Comparison of ENCODE assay signal across 8 cellular contexts in the genomic region with DNA sequence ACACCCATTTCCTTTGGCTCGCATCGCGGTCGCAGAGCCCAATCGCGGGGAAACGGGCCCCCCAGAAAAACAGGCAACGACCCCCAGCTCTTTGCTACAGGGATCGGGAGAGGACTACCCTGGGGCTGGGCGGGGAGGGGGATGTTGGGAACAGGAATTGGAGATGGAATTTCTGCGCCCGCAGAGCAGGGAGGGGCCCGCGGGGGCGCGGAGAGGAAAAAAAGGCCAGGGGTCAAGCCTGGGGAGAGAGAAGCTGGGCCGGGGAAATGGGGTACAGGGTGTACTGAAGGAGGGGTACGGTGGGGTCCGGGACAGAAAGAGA. TPM values are rescaled to one million over a fixed set of nuclear protein-coding genes. Genes with fewer than 3 reads are reported as not detected.
A peak's percentile ranks its signal among the peaks of the same experiment; 100 is the strongest.
DNase-seq lines count a peak whose midpoint lies in the region; ATAC-seq and TF ChIP-seq lines count a peak whose summit lies in the region.

No MANE protein-coding gene starts in this region.

- H3K79me2 ChIP-seq in neural cell (replicated peaks; ENCODE audit: insufficient read depth, low read length): peaks cover 63% of the 10 kb centered on the region

- peak overlapping the region; percentile 85 for H3K4me3 ChIP-seq in NT2/D1 (ENCODE audit: insufficient read length, low read depth)
- peak overlapping the region; percentile 90 for H3K4me3 ChIP-seq in endodermal cell (ENCODE audit: low read length)
- peak overlapping the region; percentile 70 for H3K4me3 ChIP-seq in neural cell (ENCODE audit: low read length)

- peaks cover 0 to 4% of the 10 kb centered on the region in 2 donors for H3K36me3 Mint-ChIP-seq in CD14-positive monocyte
- no peaks in the 10 kb centered on the region for H3K36me3 Mint-ChIP-seq in endodermal cell (ENCODE audit: low read depth)

- H3K9ac ChIP-seq in NT2/D1 (ENCODE audit: insufficient read length, low read depth): peak overlapping the region; percentile 93
- peak overlapping the region; percentile 60 for H3K9ac ChIP-seq in endodermal cell (ENCODE audit: extremely low read depth, low read length, poor library complexity, severe bottlenecking)
- peak overlapping the region; percentile 84 for H3K9ac ChIP-seq in neural cell (ENCODE audit: low read length)

- no peaks in the 10 kb centered on the region for H3F3A ChIP-seq in neural cell (ENCODE audit: insufficient read depth, low read length, poor library complexity, severe bottlenecking)

- no peak for ATAC-seq in HG02840 (IDR thresholded peaks at IDR 0.05; ENCODE audit: low FRiP score, unreplicated experiment)
- ATAC-seq in GM21381 (IDR thresholded peaks at IDR 0.05; ENCODE audit: unreplicated experiment): no peak
- no peak for ATAC-seq in GM18858 (IDR thresholded peaks at IDR 0.05; ENCODE audit: unreplicated experiment)

- peaks cover 3 to 25% (median 13%) of the 10 kb centered on the region in 7 donors for H3K9me3 Mint-ChIP-seq in CD14-positive monocyte
- H3K9me3 Mint-ChIP-seq in endodermal cell: peaks cover 14% of the 10 kb centered on the region

- H3K27me3 ChIP-seq in NT2/D1 (ENCODE audit: insufficient read depth, insufficient read length) (no peaks in the 10 kb centered on the region), endodermal cell (ENCODE audit: control insufficient read depth, insufficient read depth, low read length, poor library complexity, severe bottlenecking) (peaks cover 11% of the 10 kb centered on the region), neural cell (ENCODE audit: insufficient read depth, low read depth, low read length) (no peaks in the 10 kb centered on the region)

- TF ChIP-seq CTCF in CD14-positive monocyte (IDR thresholded peaks at IDR 0.05) (no peak), endodermal cell (conservative IDR thresholded peaks at IDR 0.05) (no peak), neural cell (IDR thresholded peaks at IDR 0.05; ENCODE audit: poor library complexity, severe bottlenecking) (no peak)

- H3K27ac Mint-ChIP-seq in CD14-positive monocyte (no peak overlapping the region), endodermal cell (peak overlapping the region; percentile 81)

- H3K9me2 ChIP-seq in neural cell (ENCODE audit: insufficient read depth, low read length): no peaks in the 10 kb centered on the region

- H2AFZ ChIP-seq in neural cell (ENCODE audit: low read depth, low read length): peak overlapping the region; percentile 7

- no peak for TF ChIP-seq EP300 in neural cell (conservative IDR thresholded peaks at IDR 0.05; ENCODE audit: poor library complexity, severe bottlenecking)

- intact Hi-C loops in CD14-positive monocyte (cut with micrococcal nuclease): no loop called here

- H4K20me1 ChIP-seq in neural cell (ENCODE audit: insufficient read depth): no peaks in the 10 kb centered on the region

- H3K4me1 ChIP-seq in NT2/D1 (ENCODE audit: insufficient read depth, insufficient read length): no peaks in the 10 kb centered on the region
- H3K4me1 ChIP-seq in endodermal cell (ENCODE audit: control insufficient read depth, insufficient read depth, low read length): no peaks in the 10 kb centered on the region

- no peaks in the 10 kb centered on the region for H3K9me3 ChIP-seq in NT2/D1 (ENCODE audit: insufficient read depth, low read length)
- H3K9me3 ChIP-seq in endodermal cell (ENCODE audit: control insufficient read depth, low read length): peaks cover 5% of the 10 kb centered on the region
- H3K9me3 ChIP-seq in neural cell (ENCODE audit: low read length): no peaks in the 10 kb centered on the region

- 0 to 2% methylated on average over 2 to 19 of the region's 19 CpGs for WGBS in endodermal cell (ENCODE audit: insufficient coverage in 1 of 2, insufficient read length in 1 of 2), 2 experiments

- peaks cover 29% of the 10 kb centered on the region for H3K4me1 Mint-ChIP-seq in CD14-positive monocyte
- H3K4me1 Mint-ChIP-seq in endodermal cell: no peaks in the 10 kb centered on the region

- H3K27ac ChIP-seq in endodermal cell (ENCODE audit: low read depth, low read length) (peak overlapping the region; percentile 56), neural cell (ENCODE audit: low read length) (peak overlapping the region; percentile 84)

- H3K27me3 Mint-ChIP-seq in CD14-positive monocyte (ENCODE audit: low read depth in 3 of 3) (peaks cover 49 to 60% (median 50%) of the 10 kb centered on the region in 3 donors), endodermal cell (ENCODE audit: insufficient read depth) (peaks cover 13% of the 10 kb centered on the region)

- H3K4me3 Mint-ChIP-seq in CD14-positive monocyte (peak overlapping the region; percentile 61 to 89), endodermal cell (peak overlapping the region; percentile 88)

- DNase-seq in CD14-positive monocyte (ENCODE audit: low spot score): no peak
- no peak for DNase-seq in NT2/D1 (ENCODE audit: low read depth, low spot score)
- DNase-seq in endodermal cell: peak; percentile 73
- DNase-seq in Kasumi-1 (lab: John Stamatoyannopoulos, UW): no peak

- no peak overlapping the region for H3K4me2 ChIP-seq in neural cell (ENCODE audit: low read length)

- TF ChIP-seq RAD21 in neural cell (conservative IDR thresholded peaks at IDR 0.05): no peak

- H3K36me3 ChIP-seq in NT2/D1 (ENCODE audit: insufficient read depth, insufficient read length, low read length) (no peaks in the 10 kb centered on the region), endodermal cell (ENCODE audit: control insufficient read depth, insufficient read depth, low read length) (no peaks in the 10 kb centered on the region), neural cell (ENCODE audit: insufficient read depth, low read length) (no peaks in the 10 kb centered on the region)

TF ChIP-seq in neural cell, 6 proteins besides CTCF, POLR2A, EP300 and RAD21:
- no peak for TF ChIP-seq POLR2AphosphoS5 (IDR thresholded peaks at IDR 0.05)
TF ChIP-seq in neural cell: peak in this region for 0.

RNA-seq across cellular contexts. Expression of gene SGCE, which starts 0.4 kb away (rescaled TPM):
- polyA plus RNA-seq in CD14-positive monocyte: not detected
- 10 to 100 TPM; 40.9 to 45.9 TPM for total RNA-seq in endodermal cell
- 56.5 TPM for polyA plus RNA-seq in endodermal cell (2013, experiment 1 of 2)
- polyA plus RNA-seq in endodermal cell (2013, experiment 2 of 2): 54.0 TPM
- polyA plus RNA-seq in neural cell: 94.6 and 119 TPM in 2 replicates
- 158 and 167 TPM in 2 replicates for polyA minus RNA-seq in neural cell

Comparison
In these comparisons a context has a peak if more than half of its experiments do, and no peak if none do; other contexts are left out.
1. RNA of gene SGCE, which starts 0.4 kb away (polyA plus RNA-seq): 94.6 to 119 TPM in neural cell; not detected in CD14-positive monocyte; every median in the first group is over 10 times any median in the second.
2. Peak in every context shown above with its lines, with median percentiles within 50 percentile points of each other: H3K4me3 ChIP-seq and H3K9ac ChIP-seq.